ENCODE assay signal across 10 cellular contexts in genomic region chr1:16759650-16760455, GRCh38. TPM values are rescaled to one million over a fixed set of nuclear protein-coding genes. Genes with fewer than 3 reads are reported as not detected.
A peak's percentile ranks its signal among the peaks of the same experiment; 100 is the strongest.
DNase-seq lines count a peak whose midpoint lies in the region; ATAC-seq and TF ChIP-seq lines count a peak whose summit lies in the region.
"Not testable (repeated sequence)": the region's sequence is repeated elsewhere in the genome, so short reads cannot be mapped to it uniquely, and the experiment has no call there.
"Had no signal": no experiment of that assay in that cellular context is flagged by ENCODE, and none has a peak within 500 bp of the region (broad histone marks: within the 10 kb centered on the region; RNA-seq: fewer than 3 reads in every experiment).

No MANE protein-coding gene starts in this region.

- H3K9me3 ChIP-seq in CD8-positive, alpha-beta T cell (ENCODE audit: low read length); RWPE2 (ENCODE audit: severe bottlenecking); right cardiac atrium (ENCODE audit: control insufficient read depth, low read length); lower lobe of right lung: not testable (repeated sequence)

- H3K4me1 Mint-ChIP-seq in CD8-positive, alpha-beta T cell (ENCODE audit: low read depth); activated CD8-positive, alpha-beta memory T cell treated with anti-CD3 and anti-CD28 coated beads, Interleukin-2, amount 10 ng/mL, durations not matched to agents 7 days and 5 days; effector memory CD8-positive, alpha-beta T cell (ENCODE audit: low read depth in 2 of 2); stimulated activated naive CD8-positive, alpha-beta T cell treated with anti-CD3 and anti-CD28 coated beads, Interleukin-15, amount 100 ng/mL, for 72 hours: not testable (repeated sequence)

- POLR2A ChIA-PET in CD8-positive, alpha-beta T cell (lab: Charles Lee), result not testable (repeated sequence)

- not testable (repeated sequence) for H3K4me1 ChIP-seq in CD8-positive, alpha-beta T cell (ENCODE audit: insufficient read depth, low read length); RWPE2 (ENCODE audit: insufficient read depth, poor library complexity, severe bottlenecking); right cardiac atrium (ENCODE audit: control insufficient read depth, insufficient read depth, low read length); lower lobe of right lung

- not testable (repeated sequence) for H3K4me3 ChIP-seq in CD8-positive, alpha-beta T cell (ENCODE audit: low read depth, low read length); RWPE2 (ENCODE audit: severe bottlenecking); right cardiac atrium (ENCODE audit: low read length); lower lobe of right lung

- intact Hi-C loops in CD8-positive, alpha-beta T cell (cut with DNase I, micrococcal nuclease); right cardiac atrium (cut with DNase I); lower lobe of right lung (cut with DNase I): not testable (repeated sequence)

- 44% methylated on average over 14 of the region's 62 CpGs for WGBS in right cardiac atrium

- not testable (repeated sequence) for H3K9me3 Mint-ChIP-seq in CD8-positive, alpha-beta T cell; activated CD8-positive, alpha-beta memory T cell treated with anti-CD3 and anti-CD28 coated beads, Interleukin-2, amount 10 ng/mL, durations not matched to agents 7 days and 5 days (ENCODE audit: low read depth); effector memory CD8-positive, alpha-beta T cell; stimulated activated naive CD8-positive, alpha-beta T cell treated with anti-CD3 and anti-CD28 coated beads, Interleukin-15, amount 100 ng/mL, for 72 hours

- TF ChIP-seq CTCF in CD8-positive, alpha-beta T cell (IDR thresholded peaks at IDR 0.05); RWPE2 (IDR thresholded peaks at IDR 0.05; ENCODE audit: poor library complexity, severe bottlenecking); lower lobe of right lung (IDR thresholded peaks at IDR 0.05); omental fat pad (IDR thresholded peaks at IDR 0.05): not testable (repeated sequence)

- not testable (repeated sequence) for H3K36me3 Mint-ChIP-seq in CD8-positive, alpha-beta T cell; activated CD8-positive, alpha-beta memory T cell treated with anti-CD3 and anti-CD28 coated beads, Interleukin-2, amount 10 ng/mL, durations not matched to agents 7 days and 5 days; effector memory CD8-positive, alpha-beta T cell (ENCODE audit: insufficient read depth)

- H3K27ac Mint-ChIP-seq in CD8-positive, alpha-beta T cell; activated CD8-positive, alpha-beta memory T cell treated with anti-CD3 and anti-CD28 coated beads, Interleukin-2, amount 10 ng/mL, durations not matched to agents 7 days and 5 days; effector memory CD8-positive, alpha-beta T cell; stimulated activated naive CD8-positive, alpha-beta T cell treated with anti-CD3 and anti-CD28 coated beads, Interleukin-15, amount 100 ng/mL, for 72 hours: not testable (repeated sequence)

- not testable (repeated sequence) for H3K36me3 ChIP-seq in CD8-positive, alpha-beta T cell (ENCODE audit: insufficient read depth, low read length); RWPE2 (ENCODE audit: low read depth); lower lobe of right lung

- DNase-seq in CD8-positive, alpha-beta T cell; RWPE2 (ENCODE audit: low spot score); activated CD8-positive, alpha-beta memory T cell treated with anti-CD3 and anti-CD28 coated beads, Interleukin-2, amount 10 ng/mL, durations not matched to agents 7 days and 5 days; effector memory CD8-positive, alpha-beta T cell; right cardiac atrium; lower lobe of right lung; omental fat pad (ENCODE audit: low spot score); stimulated activated naive CD8-positive, alpha-beta T cell treated with anti-CD3 and anti-CD28 coated beads, Interleukin-15, amount 100 ng/mL, for 72 hours: not testable (repeated sequence)

- not testable (repeated sequence) for H3K4me3 Mint-ChIP-seq in CD8-positive, alpha-beta T cell; activated CD8-positive, alpha-beta memory T cell treated with anti-CD3 and anti-CD28 coated beads, Interleukin-2, amount 10 ng/mL, durations not matched to agents 7 days and 5 days; effector memory CD8-positive, alpha-beta T cell; stimulated activated naive CD8-positive, alpha-beta T cell treated with anti-CD3 and anti-CD28 coated beads, Interleukin-15, amount 100 ng/mL, for 72 hours

- H3K27me3 Mint-ChIP-seq in CD8-positive, alpha-beta T cell (ENCODE audit: low read depth); effector memory CD8-positive, alpha-beta T cell; stimulated activated naive CD8-positive, alpha-beta T cell treated with anti-CD3 and anti-CD28 coated beads, Interleukin-15, amount 100 ng/mL, for 72 hours: not testable (repeated sequence)
- peaks cover 16% of the 10 kb centered on the region for H3K27me3 Mint-ChIP-seq in activated CD8-positive, alpha-beta memory T cell treated with anti-CD3 and anti-CD28 coated beads, Interleukin-2, amount 10 ng/mL, durations not matched to agents 7 days and 5 days

- not testable (repeated sequence) for H3K27me3 ChIP-seq in CD8-positive, alpha-beta T cell (ENCODE audit: insufficient read depth, low read length); RWPE2 (ENCODE audit: insufficient read depth, poor library complexity, severe bottlenecking); right cardiac atrium (ENCODE audit: control insufficient read depth, insufficient read depth); lower lobe of right lung (ENCODE audit: low read depth)

- not testable (repeated sequence) for H3K27ac ChIP-seq in CD8-positive, alpha-beta T cell (ENCODE audit: low read depth, low read length); RWPE2 (ENCODE audit: poor library complexity, severe bottlenecking); right cardiac atrium (ENCODE audit: low read length); lower lobe of right lung

- ATAC-seq in CD8-positive, alpha-beta T cell, result peak; percentile 59
- ATAC-seq in RWPE2 (ENCODE audit: low read depth) (peak; percentile 56), right cardiac atrium (peak; percentile 38 to 53), lower lobe of right lung (peak; percentile 92), omental fat pad (ENCODE audit: low FRiP score) (peak; percentile 43)
- ATAC-seq in activated CD8-positive, alpha-beta memory T cell treated with anti-CD3 and anti-CD28 coated beads, Interleukin-2, amount 10 ng/mL, durations not matched to agents 7 days and 5 days, result peak; percentile 29
- peak; percentile 62 for ATAC-seq in effector memory CD8-positive, alpha-beta T cell (replicated peaks)
- ATAC-seq in stimulated activated naive CD8-positive, alpha-beta T cell treated with anti-CD3 and anti-CD28 coated beads, Interleukin-15, amount 100 ng/mL, for 72 hours, result peak; percentile 53

- CTCF ChIA-PET in CD8-positive, alpha-beta T cell (lab: Charles Lee); activated CD8-positive, alpha-beta memory T cell treated with anti-CD3 and anti-CD28 coated beads, Interleukin-2, amount 10 ng/mL, durations not matched to agents 7 days and 5 days (lab: Charles Lee): not testable (repeated sequence)

RNA-seq across cellular contexts. Expression of gene RNU1-4, which starts 19.5 kb away (rescaled TPM):
- total RNA-seq in CD8-positive, alpha-beta T cell, result 1,000 to 10,000 TPM; 3,774 to 3,852 TPM
- total RNA-seq in activated CD8-positive, alpha-beta memory T cell treated with anti-CD3 and anti-CD28 coated beads, Interleukin-2, amount 10 ng/mL, durations not matched to agents 7 days and 5 days, result 1,000 to 10,000 TPM in 1 of 2 experiments, 100 to 1,000 TPM in 1; 922 to 3,744 TPM
- 1,000 to 10,000 TPM; 3,675 to 8,578 (median 7,073) TPM for total RNA-seq in right cardiac atrium
- not detected for polyA plus RNA-seq in right cardiac atrium
- total RNA-seq in lower lobe of right lung, result 6,803 TPM
- total RNA-seq in omental fat pad, result under 1 TPM; under 0.01 TPM
- total RNA-seq: G401, M059J had no signal

Comparison
In these comparisons a context has a peak if more than half of its experiments do, and no peak if none do; other contexts are left out.
1. ATAC-seq: peak in every context shown above with its lines; median percentile 92 in lower lobe of right lung; 62 in effector memory CD8-positive, alpha-beta T cell; 59 in CD8-positive, alpha-beta T cell; 56 in RWPE2; 53 in stimulated activated naive CD8-positive, alpha-beta T cell treated with anti-CD3 and anti-CD28 coated beads, Interleukin-15, amount 100 ng/mL, for 72 hours; 46 in right cardiac atrium; 43 in omental fat pad; 29 in activated CD8-positive, alpha-beta memory T cell treated with anti-CD3 and anti-CD28 coated beads, Interleukin-2, amount 10 ng/mL, durations not matched to agents 7 days and 5 days.
2. RNA of gene RNU1-4, which starts 19.5 kb away (total RNA-seq): 3,675 to 8,578 TPM in right cardiac atrium, 6,803 TPM in lower lobe of right lung (single experiment), 3,774 to 3,852 TPM in CD8-positive, alpha-beta T cell and 922 to 3,744 TPM in activated CD8-positive, alpha-beta memory T cell treated with anti-CD3 and anti-CD28 coated beads, Interleukin-2, amount 10 ng/mL, durations not matched to agents 7 days and 5 days; under 0.01 TPM in omental fat pad; every median in the first group is over 100 times any median in the second.